23 cellular contexts compared by ENCODE assay signal in genomic region chr10:127414024-127414423, GRCh38.
"Had no signal": no experiment of that assay in that cellular context is flagged by ENCODE, and none has a peak within 500 bp of the region (broad histone marks: within the 10 kb centered on the region; RNA-seq: fewer than 3 reads in every experiment).

No MANE protein-coding gene starts in this region.

- ATAC-seq: effector memory CD8-positive, alpha-beta T cell; esophagus mucosa; gastrocnemius medialis; heart right ventricle; left cardiac atrium; left lung; left ventricle myocardium superior; lower lobe of right lung had no signal

- DNase-seq: colonic mucosa; cortex of kidney; effector CD8-positive, alpha-beta T cell; effector memory CD8-positive, alpha-beta T cell; endodermal cell; erythroblast; esophagus squamous epithelium; foreskin fibroblast; foreskin melanocyte; gastrocnemius medialis; glutamatergic neuron; heart right ventricle; hippocampal formation; immature natural killer cell; left cardiac atrium; left lung; left ventricle myocardium superior; lower lobe of right lung; mesenchymal stem cell; midbrain had no signal

- H3K9me3 ChIP-seq: colonic mucosa, esophagus squamous epithelium, gastrocnemius medialis, heart right ventricle, left lung, lower lobe of right lung had no signal

- H3K27me3 Mint-ChIP-seq: dendritic cell treated with granulocyte-macrophage colony-stimulating factor and Interleukin-4, amounts not matched to agents 40 ng/mL and 50 ng/mL, for 4 days had no signal

- H3K4me1 Mint-ChIP-seq: endodermal cell, immature natural killer cell had no signal

- H3K9me3 Mint-ChIP-seq: dendritic cell treated with granulocyte-macrophage colony-stimulating factor and Interleukin-4, amounts not matched to agents 40 ng/mL and 50 ng/mL, for 4 days; effector memory CD8-positive, alpha-beta T cell; endodermal cell; immature natural killer cell had no signal

- H3K36me3 Mint-ChIP-seq: immature natural killer cell had no signal

- H3K27me3 ChIP-seq: colonic mucosa, esophagus squamous epithelium, gastrocnemius medialis, heart right ventricle, left lung had no signal

- H3K27ac ChIP-seq: colonic mucosa, epithelial cell of prostate, esophagus squamous epithelium, gastrocnemius medialis, heart right ventricle, left lung, lower lobe of right lung had no signal

- H3K4me3 Mint-ChIP-seq: dendritic cell treated with granulocyte-macrophage colony-stimulating factor and Interleukin-4, amounts not matched to agents 40 ng/mL and 50 ng/mL, for 4 days; effector memory CD8-positive, alpha-beta T cell; endodermal cell; immature natural killer cell had no signal

- H3K36me3 ChIP-seq: colonic mucosa, gastrocnemius medialis had no signal

- H3K4me3 ChIP-seq: colonic mucosa, esophagus squamous epithelium, gastrocnemius medialis, heart right ventricle, left lung, lower lobe of right lung had no signal

- H3K27ac Mint-ChIP-seq: dendritic cell treated with granulocyte-macrophage colony-stimulating factor and Interleukin-4, amounts not matched to agents 40 ng/mL and 50 ng/mL, for 4 days; effector memory CD8-positive, alpha-beta T cell; endodermal cell; immature natural killer cell had no signal

- H3K4me1 ChIP-seq: colonic mucosa, esophagus squamous epithelium, gastrocnemius medialis, heart right ventricle, left lung, lower lobe of right lung had no signal
